In genomic region chr2:162795312-162795711, GRCh38 we compare ENCODE assay signal across 13 cellular contexts. TPM values are rescaled to one million over a fixed set of nuclear protein-coding genes. Genes with fewer than 3 reads are reported as not detected.
DNase-seq lines count a peak whose midpoint lies in the region; ATAC-seq and TF ChIP-seq lines count a peak whose summit lies in the region.
"Had no signal": no experiment of that assay in that cellular context is flagged by ENCODE, and none has a peak within 500 bp of the region (broad histone marks: within the 10 kb centered on the region; RNA-seq: fewer than 3 reads in every experiment).

No MANE protein-coding gene starts in this region.

- no peak for TF ChIP-seq POLR2A in breast epithelium (IDR thresholded peaks at IDR 0.05)

- ATAC-seq in GM21717 (IDR thresholded peaks at IDR 0.05; ENCODE audit: unreplicated experiment) (no peak), HG03095 (IDR thresholded peaks at IDR 0.05; ENCODE audit: unreplicated experiment) (no peak)
- ATAC-seq: gastrocnemius medialis had no signal

- H3K27me3 ChIP-seq in breast epithelium, result no peaks in the 10 kb centered on the region
- no peaks in the 10 kb centered on the region for H3K27me3 ChIP-seq in hepatocyte
- H3K27me3 ChIP-seq: gastrocnemius medialis had no signal

- CTCF ChIA-PET in MCF 10A (lab: Yijun Ruan, JAX), result no interaction called here

- H3K36me3 ChIP-seq in breast epithelium (no peaks in the 10 kb centered on the region), hepatocyte (replicated peaks; ENCODE audit: insufficient read depth, low read depth) (no peaks in the 10 kb centered on the region)
- H3K36me3 ChIP-seq: gastrocnemius medialis, left ventricle myocardium inferior had no signal

- TF ChIP-seq CTCF in MCF 10A (IDR thresholded peaks at IDR 0.05; ENCODE audit: unreplicated experiment), result no peak
- TF ChIP-seq CTCF in breast epithelium (IDR thresholded peaks at IDR 0.05), result no peak
- peak; percentile 40 for TF ChIP-seq CTCF in hepatocyte (IDR thresholded peaks at IDR 0.05; ENCODE audit: poor library complexity)

- POLR2A ChIA-PET in MCF 10A (lab: Yijun Ruan, JAX), result no interaction called here

- H4K20me1 ChIP-seq in hepatocyte (ENCODE audit: insufficient read depth, poor library complexity, severe bottlenecking), result no peaks in the 10 kb centered on the region

- H3K9me2 ChIP-seq in hepatocyte (replicated peaks; ENCODE audit: insufficient read depth), result no peaks in the 10 kb centered on the region

- H3K9me3 ChIP-seq in breast epithelium (no peaks in the 10 kb centered on the region), hepatocyte (ENCODE audit: low read depth) (no peaks in the 10 kb centered on the region)
- H3K9me3 ChIP-seq: gastrocnemius medialis had no signal

- no peak overlapping the region for H3K27ac Mint-ChIP-seq in MCF 10A (ENCODE audit: low read depth, unreplicated experiment)

- DNase-seq in MCF 10A (ENCODE audit: unreplicated experiment) (peak; percentile 6), breast epithelium (ENCODE audit: low spot score in 2 of 2) (no peak), NCI-H69 (lab: John Stamatoyannopoulos, UW) (peak; percentile 49), hepatocyte (ENCODE audit: low spot score) (peak; percentile 24), SKM-1 (lab: John Stamatoyannopoulos, UW; ENCODE audit: unreplicated experiment) (no peak), caudate nucleus (lab: John Stamatoyannopoulos, UW) (no peak)
- DNase-seq: gastrocnemius medialis; left ventricle myocardium inferior; NCI-H2029; occipital lobe; stimulated activated CD4-positive, alpha-beta T cell treated with anti-CD3 and anti-CD28 coated beads, Interleukin-15, amount 100 ng/mL, for 24 hours had no signal

- H3K4me1 Mint-ChIP-seq in MCF 10A (ENCODE audit: insufficient read depth, unreplicated experiment), result no peaks in the 10 kb centered on the region

- no TSS peak for BruUV-seq in MCF 10A (replicated peaks; lab: Mats Ljungman, UMichigan)

- no peaks in the 10 kb centered on the region for H3K36me3 Mint-ChIP-seq in MCF 10A (ENCODE audit: insufficient read depth, unreplicated experiment)

- 33% methylated on average over 1 of the region's 1 CpG for WGBS in hepatocyte (ENCODE audit: low lambda C conversion rate, missing lambda C conversion rate)

- H3K4me3 ChIP-seq in breast epithelium (no peak overlapping the region), hepatocyte (no peak overlapping the region)
- H3K4me3 ChIP-seq: gastrocnemius medialis, left ventricle myocardium inferior had no signal

- H3K27ac ChIP-seq in breast epithelium (no peak overlapping the region), hepatocyte (no peak overlapping the region), caudate nucleus (ENCODE audit: low read depth, low read length) (no peak overlapping the region)
- H3K27ac ChIP-seq: gastrocnemius medialis, left ventricle myocardium inferior had no signal

- no peak overlapping the region for H3K4me2 ChIP-seq in hepatocyte

- intact Hi-C loops in MCF 10A (cut with micrococcal nuclease), result no loop called here
- intact Hi-C loops in breast epithelium (cut with DNase I; ENCODE audit: low total_unique reads), result no loop called here

- no peak overlapping the region for H2AFZ ChIP-seq in hepatocyte

- peaks cover 18% of the 10 kb centered on the region for H3K27me3 Mint-ChIP-seq in MCF 10A (ENCODE audit: insufficient read depth, unreplicated experiment)

- no peaks in the 10 kb centered on the region for H3K79me2 ChIP-seq in hepatocyte

- no peak overlapping the region for H3K4me3 Mint-ChIP-seq in MCF 10A (ENCODE audit: unreplicated experiment)

- no peaks in the 10 kb centered on the region for H3K9me3 Mint-ChIP-seq in MCF 10A (ENCODE audit: unreplicated experiment)

- no peaks in the 10 kb centered on the region for H3K4me1 ChIP-seq in breast epithelium
- H3K4me1 ChIP-seq in hepatocyte (ENCODE audit: insufficient read depth), result no peaks in the 10 kb centered on the region
- H3K4me1 ChIP-seq: gastrocnemius medialis, left ventricle myocardium inferior had no signal

RNA-seq across cellular contexts. Expression of gene KCNH7, which starts 43.3 kb away (rescaled TPM):
- total RNA-seq in MCF 10A (2022), result not detected in 2 replicates
- not detected for total RNA-seq in breast epithelium
- total RNA-seq in hepatocyte, result 1.9 and 2.1 TPM in 2 replicates
- polyA plus RNA-seq in hepatocyte, result 0.63 and 0.80 TPM in 2 replicates
- total RNA-seq: gastrocnemius medialis had no signal

Comparison
In these comparisons a context has a peak if more than half of its experiments do, and no peak if none do; other contexts are left out.
1. DNase-seq: peak in MCF 10A (single experiment), NCI-H69 (single experiment) and hepatocyte (single experiment); none in breast epithelium (0 of 2), SKM-1 (single experiment) and caudate nucleus (0 of 61).